7 cellular contexts compared by ENCODE assay signal in genomic region chr3:12719984-12720656, GRCh38. TPM values are rescaled to one million over a fixed set of nuclear protein-coding genes. Genes with fewer than 3 reads are reported as not detected.
A peak's percentile ranks its signal among the peaks of the same experiment; 100 is the strongest.
DNase-seq lines count a peak whose midpoint lies in the region; ATAC-seq, FAIRE-seq and TF ChIP-seq lines count a peak whose summit lies in the region.

No MANE protein-coding gene starts in this region.

- peaks cover 6% of the 10 kb centered on the region for H3K4me1 ChIP-seq in body of pancreas

- no peaks in the 10 kb centered on the region for H3K27me3 ChIP-seq in body of pancreas

- H3K27ac ChIP-seq in body of pancreas, result no peak overlapping the region

- peak; percentile 51 for DNase-seq in GM12892 (ENCODE audit: insufficient read length)
- peak; percentile 51 to 82 for DNase-seq in NCI-H2081 (lab: John Stamatoyannopoulos, UW)
- peak; percentile 79 to 91 (median 85) for DNase-seq in body of pancreas
- DNase-seq in iPS-NIHi11 (ENCODE audit: low spot score), result peak; percentile 88
- peak; percentile 33 to 48 for DNase-seq in stimulated activated CD4-positive, alpha-beta T cell treated with anti-CD3 and anti-CD28 coated beads, Interleukin-12 subunit alpha, Interleukin-12 subunit beta, amount 100 ng/mL, for 24 hours (ENCODE audit: low read depth in 2 of 2)

- no peak overlapping the region for H3K4me3 ChIP-seq in body of pancreas

- H3K9me3 ChIP-seq in body of pancreas, result no peaks in the 10 kb centered on the region

- intact Hi-C loops in body of pancreas (cut with DNase I), result no loop called here

- H3K36me3 ChIP-seq in body of pancreas (replicated peaks in 1 of 2; ENCODE audit: insufficient read depth in 1 of 2, low read depth in 2 of 2), result no peaks in the 10 kb centered on the region

- ATAC-seq in HG02938 (IDR thresholded peaks at IDR 0.05; ENCODE audit: unreplicated experiment) (peak; percentile 96), body of pancreas (peak; percentile 98)

- 7 to 11% methylated on average over 15 of the region's 15 CpGs for WGBS in body of pancreas, 2 donors

- TF ChIP-seq POLR2A in GM12892 (IDR thresholded peaks at IDR 0.05; ENCODE audit: low read depth, low read length) (no peak), body of pancreas (IDR thresholded peaks at IDR 0.05) (no peak)

- TF ChIP-seq CTCF in body of pancreas (IDR thresholded peaks at IDR 0.05), result peak; percentile 85 to 96 (median 93)

- FAIRE-seq in GM12892 (lab: Jason Lieb, UNC) (peak; percentile 89), TTC549 (lab: Jason Lieb, UNC) (peak; percentile 69)

RNA-seq across cellular contexts. Expression of gene TMEM40, which starts 38.9 kb away (rescaled TPM):
- polyA plus RNA-seq in GM12892 (2012; ENCODE audit: missing spikeins), result 0.66 TPM
- total RNA-seq in body of pancreas, result not detected

RNA-seq across cellular contexts. Expression of gene RAF1, which starts 56.2 kb away (rescaled TPM):
- polyA plus RNA-seq in GM12892 (2012; ENCODE audit: missing spikeins), result 69.5 TPM
- total RNA-seq in body of pancreas, result 10 to 100 TPM; 52.1 to 53.7 TPM
